Comparison of ENCODE assay signal across 8 cellular contexts in the genomic region with DNA sequence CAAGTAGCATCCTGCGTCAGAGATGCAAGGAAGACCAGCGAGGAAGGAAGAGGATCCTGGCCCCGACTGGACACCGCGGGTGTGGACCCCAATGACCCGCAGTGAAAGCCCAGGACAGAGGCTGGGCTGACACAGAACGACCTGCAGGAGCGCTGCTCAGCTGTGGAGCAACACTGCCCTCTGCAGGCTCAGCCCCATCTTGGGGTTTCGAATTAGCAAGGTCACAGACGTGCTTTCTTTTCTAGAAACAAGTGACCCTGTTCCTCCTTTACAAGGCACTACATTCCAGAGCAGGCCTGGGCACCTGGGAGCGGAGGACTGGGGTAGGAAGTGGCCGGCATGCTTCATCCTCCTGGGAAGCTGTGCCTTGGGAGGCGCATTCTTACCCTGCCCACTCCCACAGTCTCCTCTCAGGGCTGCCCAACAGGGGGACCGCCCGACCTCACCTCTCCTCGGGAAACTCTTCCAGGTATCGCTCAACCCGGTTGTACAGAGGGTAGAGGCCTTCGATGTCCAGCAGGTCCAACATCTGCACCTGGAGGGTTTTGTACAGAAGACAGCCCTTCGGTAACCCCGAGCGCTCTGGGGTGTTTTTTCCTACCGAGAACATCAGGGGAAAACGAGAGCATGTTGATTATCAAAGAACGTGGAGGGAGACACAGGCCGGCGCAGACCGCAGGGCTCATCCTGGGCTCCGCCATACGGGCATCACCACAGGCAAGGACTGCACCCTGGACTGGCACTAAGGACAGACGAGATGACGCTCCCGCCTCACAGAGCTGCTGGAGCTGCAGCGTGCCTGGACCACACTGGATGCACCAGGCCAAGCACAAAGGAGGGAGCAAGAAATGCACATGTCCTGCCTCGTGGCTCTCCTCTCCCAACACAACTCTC. TPM values are rescaled to one million over a fixed set of nuclear protein-coding genes. Genes with fewer than 3 reads are reported as not detected.
DNase-seq lines count a peak whose midpoint lies in the region; ATAC-seq and TF ChIP-seq lines count a peak whose summit lies in the region.

No MANE protein-coding gene starts in this region.

- no peak for TF ChIP-seq POLR2A in stomach (IDR thresholded peaks at IDR 0.05)

- no peak overlapping the region for H3K4me2 ChIP-seq in PC-9

- ATAC-seq in HG03159 (IDR thresholded peaks at IDR 0.05; ENCODE audit: unreplicated experiment): peak; percentile 70
- no peak for ATAC-seq in HG03196 (IDR thresholded peaks at IDR 0.05; ENCODE audit: unreplicated experiment)

- H3K4me1 ChIP-seq in PC-9 (replicated peaks; ENCODE audit: insufficient read depth): no peaks in the 10 kb centered on the region
- peaks cover 0 to 13% (median 4%) of the 10 kb centered on the region in 4 donors for H3K4me1 ChIP-seq in stomach

- peak; percentile 40 for DNase-seq in DMS53 treated with DMSO at 0.1 percent for 48 hours (lab: John Stamatoyannopoulos, UW; ENCODE audit: unreplicated experiment)
- DNase-seq in PC-9: peak in 1 of 2 experiments; percentile 64
- peak; percentile 76 to 81 for DNase-seq in activated T-cell treated with anti-CD3 and anti-CD28 coated beads, Interleukin-2, amount 50 U/mL, for 48 hours
- DNase-seq in fibroblast of peridontal ligament (ENCODE audit: extremely low read depth): peak; percentile 84
- DNase-seq in stomach: peak; percentile 74

- WGBS in stomach, 5 donors: 64 to 69% (median 67%) methylated on average over 30 to 35 of the region's 35 CpGs

- no peaks in the 10 kb centered on the region for H3K27me3 ChIP-seq in PC-9 (ENCODE audit: insufficient read depth, low read depth)
- H3K27me3 ChIP-seq in stomach: no peaks in the 10 kb centered on the region

- H3K27me3 Mint-ChIP-seq in nephron (ENCODE audit: low read depth): no peaks in the 10 kb centered on the region

- H3K4me1 Mint-ChIP-seq in nephron: peaks cover 10% of the 10 kb centered on the region

- peaks cover 27% of the 10 kb centered on the region; the same call in 1 of the 2 replicates for H3K36me3 ChIP-seq in PC-9 (ENCODE audit: low read depth)
- H3K36me3 ChIP-seq in stomach: peaks cover 35 to 96% (median 94%) of the 10 kb centered on the region in 4 donors

- H2AFZ ChIP-seq in PC-9: no peak overlapping the region

- H3K27ac Mint-ChIP-seq in nephron: peak overlapping the region; percentile 24 to 94 (median 85)

- H3F3A ChIP-seq in PC-9 (ENCODE audit: insufficient read depth, low read depth): no peaks in the 10 kb centered on the region; the same call in 1 of the 2 replicates

- no peaks in the 10 kb centered on the region for H4K20me1 ChIP-seq in PC-9 (ENCODE audit: insufficient read depth)

- no TSS peak for BruUV-seq in PC-9 (replicated peaks; lab: Mats Ljungman, UMichigan)

- no peaks in the 10 kb centered on the region for H3K79me2 ChIP-seq in PC-9 (ENCODE audit: low read depth)

- no peak overlapping the region for H3K27ac ChIP-seq in PC-9
- peak overlapping the region in 2 of 5 donors; percentile 20 to 39 for H3K27ac ChIP-seq in stomach

- no peaks in the 10 kb centered on the region for H3K9me3 Mint-ChIP-seq in nephron

- H3K4me3 Mint-ChIP-seq in nephron: no peak overlapping the region

- H3K9me2 ChIP-seq in PC-9 (ENCODE audit: insufficient read depth): no peaks in the 10 kb centered on the region

- peak; percentile 87 for TF ChIP-seq CTCF in PC-9 (conservative IDR thresholded peaks at IDR 0.05)
- TF ChIP-seq CTCF in nephron (IDR thresholded peaks at IDR 0.05; ENCODE audit: unreplicated experiment in 3 of 3): peak; percentile 90 to 95 (median 90)
- peak in 5 of 7 experiments; percentile 80 to 91 (median 84) for TF ChIP-seq CTCF in stomach (IDR thresholded peaks at IDR 0.05)

- H3K4me3 ChIP-seq in PC-9 (no peak overlapping the region), stomach (no peak overlapping the region)

- intact Hi-C loops in PC-9 (cut with micrococcal nuclease; ENCODE audit: unreplicated experiment) (loop anchor here (1.0 to 10.0 kb wide), 5 partner anchors 293 to 860 kb away; a partner anchor contains a TSS), stomach (cut with DNase I; ENCODE audit: low total_unique reads) (loop anchor here (5.0 to 10.0 kb wide), 2 partner anchors 290 to 498 kb away; no protein-coding TSS in a partner anchor)

- H3K36me3 Mint-ChIP-seq in nephron (ENCODE audit: low read depth): peaks cover 33% of the 10 kb centered on the region

- H3K9me3 ChIP-seq in PC-9 (ENCODE audit: insufficient read depth, low read depth) (no peaks in the 10 kb centered on the region), stomach (no peaks in the 10 kb centered on the region)

- POLR2A ChIA-PET in PC-9 (lab: Charles Lee; ENCODE audit: unreplicated experiment): no interaction called here

- no peak for TF ChIP-seq EP300 in stomach (IDR thresholded peaks at IDR 0.05)

- CTCF ChIA-PET in PC-9 (lab: Charles Lee): interaction anchor here (0.6 kb wide), 1 partner anchor 497 kb away, joined by 3 read pairs; no protein-coding TSS in a partner anchor

RNA-seq across cellular contexts. Expression of a gene that starts 35.0 kb away (rescaled TPM):
- total RNA-seq in PC-9 (2021) (12.3 TPM in 2 replicates), stomach (10 to 100 TPM in 4 of 5 donors, 1 to 10 TPM in 1; 1.4 to 14.6 (median 11.6) TPM)
- 10 to 100 TPM in 1 of 3 donors, 1 to 10 TPM in 2; 2.7 to 17.1 (median 6.0) TPM for polyA plus RNA-seq in stomach
